ENCODE assay signal across 19 cellular contexts in genomic region chr14:67186369-67186768, GRCh38. TPM values are rescaled to one million over a fixed set of nuclear protein-coding genes. Genes with fewer than 3 reads are reported as not detected.
DNase-seq lines count a peak whose midpoint lies in the region; ATAC-seq and TF ChIP-seq lines count a peak whose summit lies in the region.
"Had no signal": no experiment of that assay in that cellular context is flagged by ENCODE, and none has a peak within 500 bp of the region (broad histone marks: within the 10 kb centered on the region; RNA-seq: fewer than 3 reads in every experiment).

No MANE protein-coding gene starts in this region.

- CTCF ChIA-PET in T-cell (lab: Charles Lee) = interaction anchor here in 1 of 2 donors (1.0 kb wide), 1 partner anchor 99 kb away, joined by 3 read pairs; no protein-coding TSS in a partner anchor

- no peak overlapping the region for H3K4me2 ChIP-seq in parathyroid adenoma (ENCODE audit: low read length)

- no peaks in the 10 kb centered on the region for H3K9me3 Mint-ChIP-seq in T-cell
- H3K9me3 Mint-ChIP-seq in nephron progenitor cell = no peaks in the 10 kb centered on the region
- H3K9me3 Mint-ChIP-seq: T-helper 2 cell treated with Interferon-gamma antibody and Interleukin-4, amounts not matched to agents 5 μg/mL and 100 μg/mL, for 36 hours had no signal

- H3K27me3 ChIP-seq in parathyroid adenoma (ENCODE audit: control insufficient read depth, insufficient read depth, low read length) = no peaks in the 10 kb centered on the region
- H3K27me3 ChIP-seq: pancreas, SJCRH30 had no signal

- H3K27ac ChIP-seq in parathyroid adenoma = no peak overlapping the region
- H3K27ac ChIP-seq: pancreas, SJCRH30 had no signal

- peaks cover 4% of the 10 kb centered on the region for H3K4me1 ChIP-seq in parathyroid adenoma
- H3K4me1 ChIP-seq: pancreas had no signal

- TF ChIP-seq CTCF in parathyroid adenoma (IDR thresholded peaks at IDR 0.05) (no peak), nephron progenitor cell (IDR thresholded peaks at IDR 0.05) (no peak)

- H3K27me3 Mint-ChIP-seq in T-cell (no peaks in the 10 kb centered on the region), nephron progenitor cell (ENCODE audit: low read depth, poor library complexity) (no peaks in the 10 kb centered on the region)

- DNase-seq in T-cell (no peak), nephron progenitor cell (no peak), NCI-H82 (lab: John Stamatoyannopoulos, UW) (no peak)
- DNase-seq: activated CD4-positive, CD25-positive, alpha-beta regulatory T cell; activated effector memory CD4-positive, alpha-beta T cell treated with Interleukin-2 at 50 U/mL for 16 hours; aorta; effector memory CD4-positive, alpha-beta T cell; glutamatergic neuron; left ventricle myocardium superior; NCI-H2029; NCI-H446 treated with DMSO at 0.1 percent for 48 hours; pancreas; stimulated activated CD4-positive, alpha-beta T cell treated with anti-CD3 and anti-CD28 coated beads, Interleukin-2, amount 100 ng/mL, for 24 hours had no signal

- H2AFZ ChIP-seq in parathyroid adenoma = peak overlapping the region; percentile 36

- H3K79me2 ChIP-seq in parathyroid adenoma = no peaks in the 10 kb centered on the region

- no peak overlapping the region for H3K4me3 Mint-ChIP-seq in T-cell
- H3K4me3 Mint-ChIP-seq in nephron progenitor cell = no peak overlapping the region
- H3K4me3 Mint-ChIP-seq: T-helper 2 cell treated with Interferon-gamma antibody and Interleukin-4, amounts not matched to agents 5 μg/mL and 100 μg/mL, for 36 hours had no signal

- H3K4me1 Mint-ChIP-seq in T-cell (peaks cover 7 to 8% (median 8%) of the 10 kb centered on the region in 3 donors), nephron progenitor cell (no peaks in the 10 kb centered on the region)

- POLR2A ChIA-PET in T-cell (lab: Charles Lee) = no interaction called here

- H3K27ac Mint-ChIP-seq in T-cell (no peak overlapping the region), nephron progenitor cell (no peak overlapping the region)
- H3K27ac Mint-ChIP-seq: T-helper 2 cell treated with Interferon-gamma antibody and Interleukin-4, amounts not matched to agents 5 μg/mL and 100 μg/mL, for 36 hours had no signal

- H3K9me3 ChIP-seq in parathyroid adenoma (ENCODE audit: control insufficient read depth, low read length) = no peaks in the 10 kb centered on the region
- H3K9me3 ChIP-seq: pancreas, SJCRH30 had no signal

- no peaks in the 10 kb centered on the region for H3K36me3 ChIP-seq in parathyroid adenoma (ENCODE audit: control insufficient read depth, insufficient read depth, low read length)
- H3K36me3 ChIP-seq: pancreas, SJCRH30 had no signal

- no peak overlapping the region for H3K9ac ChIP-seq in parathyroid adenoma

- peaks cover 8% of the 10 kb centered on the region for H3K36me3 Mint-ChIP-seq in T-cell
- H3K36me3 Mint-ChIP-seq in nephron progenitor cell (ENCODE audit: low read depth) = peaks cover 10% of the 10 kb centered on the region

- no peak overlapping the region for H3K4me3 ChIP-seq in parathyroid adenoma (ENCODE audit: low read depth, low read length)
- H3K4me3 ChIP-seq: pancreas, SJCRH30 had no signal

- peak; percentile 29 for ATAC-seq in GM18867 (IDR thresholded peaks at IDR 0.05; ENCODE audit: unreplicated experiment)
- peak; percentile 19 for ATAC-seq in HG02870 (IDR thresholded peaks at IDR 0.05; ENCODE audit: unreplicated experiment)
- ATAC-seq in T-cell (replicated peaks in 1 of 4) = peak in 3 of 4 experiments; percentile 48 to 57 (median 53)
- ATAC-seq in GM19324 (IDR thresholded peaks at IDR 0.05; ENCODE audit: low FRiP score, unreplicated experiment) = no peak
- ATAC-seq: left ventricle myocardium superior had no signal

RNA-seq across cellular contexts. Expression of gene GARIN2, which starts 2.9 kb away (rescaled TPM):
- total RNA-seq in T-cell = under 1 TPM in 1 of 5 donors, not detected in 4; 0.19 TPM
- total RNA-seq: left ventricle myocardium superior, SJCRH30 had no signal

RNA-seq across cellular contexts. Expression of gene PALS1, which starts 54.9 kb away (rescaled TPM):
- 10 to 100 TPM; 12.0 to 14.9 (median 14.1) TPM for total RNA-seq in T-cell
